Comparison of ENCODE assay signal across 27 cellular contexts in genomic region chr2:22981785-22982184, GRCh38.
"Had no signal": no experiment of that assay in that cellular context is flagged by ENCODE, and none has a peak within 500 bp of the region (broad histone marks: within the 10 kb centered on the region; RNA-seq: fewer than 3 reads in every experiment).

No MANE protein-coding gene starts in this region.

- ATAC-seq: effector memory CD8-positive, alpha-beta T cell; left colon; left ventricle myocardium superior; natural killer cell; psoas muscle; right cardiac atrium; stimulated activated naive B cell treated with anti-CD40 and anti-IgM and Interleukin-4, amounts not matched to agents 10 μg/mL and 1 μg/mL and 100 μg/mL, for 72 hours had no signal

- H3K4me1 ChIP-seq: esophagus squamous epithelium, psoas muscle, spleen, tibial nerve, upper lobe of left lung had no signal

- H3K27ac ChIP-seq: coronary artery, esophagus squamous epithelium, ovary, psoas muscle, skin epidermis, spleen, thoracic aorta, tibial nerve, upper lobe of left lung had no signal

- H3K9me3 ChIP-seq: esophagus squamous epithelium, ovary, psoas muscle, thoracic aorta, tibial nerve, upper lobe of left lung had no signal

- H3K4me3 ChIP-seq: coronary artery, esophagus squamous epithelium, lung, ovary, psoas muscle, skin epidermis, spleen, thoracic aorta, tibial nerve, upper lobe of left lung had no signal

- H3K36me3 ChIP-seq: esophagus squamous epithelium, ovary, spleen, thoracic aorta, tibial nerve, upper lobe of left lung had no signal

- H3K27me3 ChIP-seq: esophagus squamous epithelium, ovary, spleen, tibial nerve, upper lobe of left lung had no signal

- DNase-seq: dermis blood vessel endothelial cell; effector memory CD8-positive, alpha-beta T cell; erythroblast; esophagus squamous epithelium; foreskin melanocyte; hypothalamus; immature natural killer cell; islet precursor cell; kidney glomerular epithelial cell; left colon; left ventricle myocardium superior; natural killer cell; occipital lobe; ovary; posterior cingulate gyrus; psoas muscle; right cardiac atrium; spleen; stimulated activated CD4-positive, alpha-beta T cell treated with anti-CD3 and anti-CD28 coated beads, Interleukin-15, amount 100 ng/mL, for 24 hours; stimulated activated CD4-positive, alpha-beta T cell treated with anti-CD3 and anti-CD28 coated beads, Interleukin-2, amount 100 ng/mL, for 48 hours; stimulated activated naive B cell treated with anti-CD40 and anti-IgM and Interleukin-4, amounts not matched to agents 10 μg/mL and 1 μg/mL and 100 μg/mL, for 72 hours; upper lobe of left lung had no signal
